Comparison of ENCODE assay signal across 21 cellular contexts in the genomic region with DNA sequence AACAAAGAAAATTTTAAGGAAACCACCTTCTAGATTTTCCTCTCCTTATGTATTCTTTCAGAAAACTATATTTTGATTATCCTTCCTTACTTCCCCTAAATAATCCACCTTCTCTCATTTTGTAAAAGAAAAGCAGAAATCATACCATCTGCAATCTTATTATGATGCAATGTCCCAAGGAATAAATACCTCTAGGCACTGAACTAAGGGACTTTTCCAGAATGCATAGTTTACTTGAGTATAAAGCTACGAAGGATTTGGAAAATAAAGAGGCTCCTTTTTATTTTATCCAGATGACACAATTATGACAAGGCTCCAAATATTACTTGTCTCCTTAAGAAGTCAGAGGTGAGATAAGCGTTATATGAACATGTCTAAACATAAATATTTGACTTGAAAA.
"Had no signal": no experiment of that assay in that cellular context is flagged by ENCODE, and none has a peak within 500 bp of the region (broad histone marks: within the 10 kb centered on the region; RNA-seq: fewer than 3 reads in every experiment).

No MANE protein-coding gene starts in this region.

- H3K4me2 ChIP-seq: hepatocyte had no signal

- H3K9me3 Mint-ChIP-seq: naive thymus-derived CD8-positive, alpha-beta T cell; stimulated activated memory B cell treated with anti-CD40 and anti-IgM and Interleukin-4, amounts not matched to agents 10 μg/mL and 1 μg/mL and 100 μg/mL, for 72 hours; stimulated activated naive CD8-positive, alpha-beta T cell treated with anti-CD3 and anti-CD28 coated beads, Interleukin-15, Interleukin-2, amounts not matched to agents 100 ng/mL and 50 ng/mL, for 24 hours had no signal

- H3K4me1 Mint-ChIP-seq: naive thymus-derived CD8-positive, alpha-beta T cell; stimulated activated memory B cell treated with anti-CD40 and anti-IgM and Interleukin-4, amounts not matched to agents 10 μg/mL and 1 μg/mL and 100 μg/mL, for 72 hours had no signal

- H3K36me3 Mint-ChIP-seq: stimulated activated memory B cell treated with anti-CD40 and anti-IgM and Interleukin-4, amounts not matched to agents 10 μg/mL and 1 μg/mL and 100 μg/mL, for 72 hours had no signal

- H3K36me3 ChIP-seq: neutrophil, ovary had no signal

- ATAC-seq: esophagus mucosa; mucosa of descending colon; naive thymus-derived CD8-positive, alpha-beta T cell; stimulated activated memory B cell treated with anti-CD40 and anti-IgM and Interleukin-4, amounts not matched to agents 10 μg/mL and 1 μg/mL and 100 μg/mL, for 72 hours had no signal

- H3K4me1 ChIP-seq: right atrium auricular region, transverse colon had no signal

- DNase-seq: central memory CD4-positive, alpha-beta T cell; cortex of kidney; dorsolateral prefrontal cortex; effector CD8-positive, alpha-beta T cell; foreskin melanocyte; head of caudate nucleus; kidney glomerular epithelial cell; mucosa of descending colon; naive thymus-derived CD8-positive, alpha-beta T cell; ovary; small intestine; stimulated activated CD4-positive, alpha-beta T cell treated with anti-CD3 and anti-CD28 coated beads, Interleukin-4, amount 100 ng/mL, for 1 hour; substantia nigra; transverse colon had no signal

- H3K27ac ChIP-seq: dorsolateral prefrontal cortex, hepatocyte, neutrophil, ovary, right atrium auricular region, thoracic aorta, transverse colon had no signal

- H2AFZ ChIP-seq: hepatocyte had no signal

- H3K27me3 Mint-ChIP-seq: naive thymus-derived CD8-positive, alpha-beta T cell; stimulated activated memory B cell treated with anti-CD40 and anti-IgM and Interleukin-4, amounts not matched to agents 10 μg/mL and 1 μg/mL and 100 μg/mL, for 72 hours; stimulated activated naive CD8-positive, alpha-beta T cell treated with anti-CD3 and anti-CD28 coated beads, Interleukin-15, Interleukin-2, amounts not matched to agents 100 ng/mL and 50 ng/mL, for 24 hours had no signal

- H3K4me3 Mint-ChIP-seq: naive thymus-derived CD8-positive, alpha-beta T cell; stimulated activated memory B cell treated with anti-CD40 and anti-IgM and Interleukin-4, amounts not matched to agents 10 μg/mL and 1 μg/mL and 100 μg/mL, for 72 hours; stimulated activated naive CD8-positive, alpha-beta T cell treated with anti-CD3 and anti-CD28 coated beads, Interleukin-15, Interleukin-2, amounts not matched to agents 100 ng/mL and 50 ng/mL, for 24 hours had no signal

- H3K27ac Mint-ChIP-seq: naive thymus-derived CD8-positive, alpha-beta T cell; stimulated activated memory B cell treated with anti-CD40 and anti-IgM and Interleukin-4, amounts not matched to agents 10 μg/mL and 1 μg/mL and 100 μg/mL, for 72 hours; stimulated activated naive CD8-positive, alpha-beta T cell treated with anti-CD3 and anti-CD28 coated beads, Interleukin-15, Interleukin-2, amounts not matched to agents 100 ng/mL and 50 ng/mL, for 24 hours had no signal

- H3K9me3 ChIP-seq: mucosa of descending colon, neutrophil, ovary, right atrium auricular region, thoracic aorta, transverse colon had no signal

- H3K27me3 ChIP-seq: dorsolateral prefrontal cortex, hepatocyte, neutrophil, ovary, right atrium auricular region, transverse colon had no signal

- H3K4me3 ChIP-seq: dorsolateral prefrontal cortex, hepatocyte, mucosa of descending colon, ovary, right atrium auricular region, thoracic aorta, transverse colon had no signal
